Comparison of ENCODE assay signal across 8 cellular contexts in the genomic region with DNA sequence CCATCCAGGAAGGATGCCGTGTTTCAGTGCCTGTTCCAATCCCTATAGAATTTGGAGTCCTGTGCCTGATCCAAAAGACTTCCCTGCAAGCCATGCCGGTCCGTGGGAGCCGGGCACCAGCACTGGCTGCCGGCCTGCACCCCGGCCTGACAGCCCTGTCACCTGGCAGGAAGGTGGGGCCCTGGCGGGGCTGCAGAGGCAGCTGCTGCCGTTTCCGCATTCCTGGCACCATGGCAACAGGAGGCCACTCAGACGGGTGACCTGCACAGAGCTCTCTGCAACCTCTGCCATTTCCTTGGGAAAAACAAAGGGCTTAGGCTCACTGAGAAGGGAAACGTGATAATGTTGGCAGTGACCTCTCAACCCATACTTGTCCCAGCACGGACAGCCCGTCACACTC.
DNase-seq lines count a peak whose midpoint lies in the region; ATAC-seq and TF ChIP-seq lines count a peak whose summit lies in the region.

No MANE protein-coding gene starts in this region.

- H3K36me3 ChIP-seq in Karpas-422 (ENCODE audit: insufficient read depth, low read length) = no peaks in the 10 kb centered on the region
- H3K36me3 ChIP-seq in left lung = no peaks in the 10 kb centered on the region
- H3K36me3 ChIP-seq in SK-N-SH (replicated peaks in 1 of 2; ENCODE audit: control insufficient read depth in 1 of 2, insufficient read depth in 2 of 2, low read length in 1 of 2) = no peaks in the 10 kb centered on the region

- H3K27me3 ChIP-seq in Karpas-422 (ENCODE audit: low read length) = no peaks in the 10 kb centered on the region
- no peaks in the 10 kb centered on the region for H3K27me3 ChIP-seq in left lung
- no peaks in the 10 kb centered on the region for H3K27me3 ChIP-seq in SK-N-SH (ENCODE audit: insufficient read depth)

- WGBS in SK-N-SH (ENCODE audit: low lambda C conversion rate) = 54% methylated on average over 9 of the region's 13 CpGs

- POLR2A ChIA-PET in activated CD8-positive, alpha-beta T cell treated with anti-CD3 and anti-CD28 coated beads, Interleukin-2, amount 10 ng/mL, durations not matched to agents 7 days and 5 days (lab: Charles Lee) = no interaction called here
- POLR2A ChIA-PET in SK-N-SH (lab: Yijun Ruan, JAX) = no interaction called here

- no peak overlapping the region for H3K4me3 Mint-ChIP-seq in activated CD8-positive, alpha-beta T cell treated with anti-CD3 and anti-CD28 coated beads, Interleukin-2, amount 10 ng/mL, durations not matched to agents 7 days and 5 days

- ATAC-seq in activated CD8-positive, alpha-beta T cell treated with anti-CD3 and anti-CD28 coated beads, Interleukin-2, amount 10 ng/mL, durations not matched to agents 7 days and 5 days = peak; percentile 69
- ATAC-seq in left lung (peak; percentile 94), HG03439 (IDR thresholded peaks at IDR 0.05; ENCODE audit: unreplicated experiment) (no peak), HG02884 (IDR thresholded peaks at IDR 0.05; ENCODE audit: unreplicated experiment) (no peak)

- H3F3A ChIP-seq in SK-N-SH (replicated peaks; ENCODE audit: insufficient read depth) = no peaks in the 10 kb centered on the region

- CTCF ChIA-PET in activated CD8-positive, alpha-beta T cell treated with anti-CD3 and anti-CD28 coated beads, Interleukin-2, amount 10 ng/mL, durations not matched to agents 7 days and 5 days (lab: Charles Lee) = no interaction called here
- CTCF ChIA-PET in SK-N-SH (lab: Yijun Ruan, JAX) = interaction anchor here (0.6 to 5.1 kb wide), 3 partner anchors 9 to 142 kb away, joined by 3 to 34 read pairs (median 4); no protein-coding TSS in a partner anchor

- H3K36me3 Mint-ChIP-seq in activated CD8-positive, alpha-beta T cell treated with anti-CD3 and anti-CD28 coated beads, Interleukin-2, amount 10 ng/mL, durations not matched to agents 7 days and 5 days (ENCODE audit: low read depth) = no peaks in the 10 kb centered on the region

- TF ChIP-seq RAD21 in SK-N-SH (IDR thresholded peaks at IDR 0.05; ENCODE audit: low read length) = no peak

- H3K4me2 ChIP-seq in Karpas-422 (ENCODE audit: low read depth, low read length, poor library complexity, severe bottlenecking) = peak overlapping the region; percentile 69
- no peak overlapping the region for H3K4me2 ChIP-seq in SK-N-SH

- no peak overlapping the region for H3K27ac ChIP-seq in Karpas-422 (ENCODE audit: low read length)
- H3K27ac ChIP-seq in left lung = peak overlapping the region; percentile 76 to 85
- no peak overlapping the region for H3K27ac ChIP-seq in SK-N-SH (ENCODE audit: low read depth in 2 of 2, low read length in 1 of 2)

- H3K4me1 ChIP-seq in Karpas-422 (ENCODE audit: low read length) (peaks cover 29% of the 10 kb centered on the region), left lung (peaks cover 3 to 13% of the 10 kb centered on the region in 2 donors), SK-N-SH (ENCODE audit: control insufficient read depth in 1 of 2, insufficient read depth in 2 of 2, low read depth in 1 of 2, low read length in 1 of 2) (peaks cover 0 to 15% of the 10 kb centered on the region in 2 experiments; a peak in 1 of 4 replicates)

- H3K4me1 Mint-ChIP-seq in activated CD8-positive, alpha-beta T cell treated with anti-CD3 and anti-CD28 coated beads, Interleukin-2, amount 10 ng/mL, durations not matched to agents 7 days and 5 days (ENCODE audit: low read depth) = peaks cover 6% of the 10 kb centered on the region

- H3K9me3 ChIP-seq in Karpas-422 (ENCODE audit: low read length) (no peaks in the 10 kb centered on the region), left lung (no peaks in the 10 kb centered on the region), SK-N-SH (no peaks in the 10 kb centered on the region)

- H2AFZ ChIP-seq in Karpas-422 (ENCODE audit: low read length) = peak overlapping the region; percentile 94
- no peak overlapping the region for H2AFZ ChIP-seq in SK-N-SH (ENCODE audit: low read depth)

- H4K20me1 ChIP-seq in Karpas-422 (ENCODE audit: insufficient read depth, low read depth, low read length) (no peaks in the 10 kb centered on the region; the same call in 1 of the 2 replicates), SK-N-SH (ENCODE audit: insufficient read depth) (no peaks in the 10 kb centered on the region)

- intact Hi-C loops in left lung (cut with DNase I) = no loop called here

- peaks cover 6% of the 10 kb centered on the region for H3K27me3 Mint-ChIP-seq in activated CD8-positive, alpha-beta T cell treated with anti-CD3 and anti-CD28 coated beads, Interleukin-2, amount 10 ng/mL, durations not matched to agents 7 days and 5 days (ENCODE audit: low read depth)

- H3K79me2 ChIP-seq in Karpas-422 (ENCODE audit: low read length) = no peaks in the 10 kb centered on the region
- no peaks in the 10 kb centered on the region for H3K79me2 ChIP-seq in SK-N-SH (ENCODE audit: insufficient read depth)

- TF ChIP-seq EP300 in SK-N-SH (IDR thresholded peaks at IDR 0.05; ENCODE audit: borderline replicate concordance in 1 of 2, low read depth in 1 of 2, low read length in 1 of 2) = no peak

- DNase-seq in COLO668 (lab: John Stamatoyannopoulos, UW; ENCODE audit: unreplicated experiment) = peak; percentile 98
- DNase-seq in Karpas-422 = peak; percentile 86
- DNase-seq in activated CD8-positive, alpha-beta T cell treated with anti-CD3 and anti-CD28 coated beads, Interleukin-2, amount 10 ng/mL, durations not matched to agents 7 days and 5 days = peak; percentile 44
- DNase-seq in left lung = peak; percentile 89 to 95
- DNase-seq in SK-N-SH = no peak
- no peak for DNase-seq in NCI-H82 (lab: John Stamatoyannopoulos, UW)

- no peak overlapping the region for H3K27ac Mint-ChIP-seq in activated CD8-positive, alpha-beta T cell treated with anti-CD3 and anti-CD28 coated beads, Interleukin-2, amount 10 ng/mL, durations not matched to agents 7 days and 5 days

- H3K9me2 ChIP-seq in Karpas-422 (replicated peaks; ENCODE audit: insufficient read depth, low read length) = no peaks in the 10 kb centered on the region
- no peaks in the 10 kb centered on the region for H3K9me2 ChIP-seq in SK-N-SH

- TF ChIP-seq CTCF in left lung (IDR thresholded peaks at IDR 0.05) (no peak), SK-N-SH (IDR thresholded peaks at IDR 0.05) (no peak)

- H3K9me3 Mint-ChIP-seq in activated CD8-positive, alpha-beta T cell treated with anti-CD3 and anti-CD28 coated beads, Interleukin-2, amount 10 ng/mL, durations not matched to agents 7 days and 5 days (ENCODE audit: insufficient read depth) = no peaks in the 10 kb centered on the region

- H3K9ac ChIP-seq in Karpas-422 (ENCODE audit: low read length) (peak overlapping the region; percentile 31), SK-N-SH (no peak overlapping the region)

- peak overlapping the region; percentile 53 for H3K4me3 ChIP-seq in Karpas-422 (ENCODE audit: low read length)
- no peak overlapping the region for H3K4me3 ChIP-seq in left lung
- H3K4me3 ChIP-seq in SK-N-SH (ENCODE audit: low read depth in 2 of 2, low read length in 1 of 2) = no peak overlapping the region

TF ChIP-seq in SK-N-SH, 30 proteins besides CTCF, POLR2A, EP300 and RAD21:
- TF ChIP-seq FOXJ3 (CRISPR knock-in tag; IDR thresholded peaks at IDR 0.05) (no peak), ZBTB33 (IDR thresholded peaks at IDR 0.05; ENCODE audit: borderline replicate concordance, low read depth) (no peak), YY1 (IDR thresholded peaks at IDR 0.05; ENCODE audit: low read depth) (no peak), FOSL2 (IDR thresholded peaks at IDR 0.05; ENCODE audit: borderline replicate concordance, low read depth) (no peak)
- TF ChIP-seq, protein P1, sequence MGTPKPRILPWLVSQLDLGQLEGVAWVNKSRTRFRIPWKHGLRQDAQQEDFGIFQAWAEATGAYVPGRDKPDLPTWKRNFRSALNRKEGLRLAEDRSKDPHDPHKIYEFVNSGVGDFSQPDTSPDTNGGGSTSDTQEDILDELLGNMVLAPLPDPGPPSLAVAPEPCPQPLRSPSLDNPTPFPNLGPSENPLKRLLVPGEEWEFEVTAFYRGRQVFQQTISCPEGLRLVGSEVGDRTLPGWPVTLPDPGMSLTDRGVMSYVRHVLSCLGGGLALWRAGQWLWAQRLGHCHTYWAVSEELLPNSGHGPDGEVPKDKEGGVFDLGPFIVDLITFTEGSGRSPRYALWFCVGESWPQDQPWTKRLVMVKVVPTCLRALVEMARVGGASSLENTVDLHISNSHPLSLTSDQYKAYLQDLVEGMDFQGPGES (IDR thresholded peaks at IDR 0.05; ENCODE audit: low read depth, low read length) = no peak
- TF ChIP-seq, protein P2, sequence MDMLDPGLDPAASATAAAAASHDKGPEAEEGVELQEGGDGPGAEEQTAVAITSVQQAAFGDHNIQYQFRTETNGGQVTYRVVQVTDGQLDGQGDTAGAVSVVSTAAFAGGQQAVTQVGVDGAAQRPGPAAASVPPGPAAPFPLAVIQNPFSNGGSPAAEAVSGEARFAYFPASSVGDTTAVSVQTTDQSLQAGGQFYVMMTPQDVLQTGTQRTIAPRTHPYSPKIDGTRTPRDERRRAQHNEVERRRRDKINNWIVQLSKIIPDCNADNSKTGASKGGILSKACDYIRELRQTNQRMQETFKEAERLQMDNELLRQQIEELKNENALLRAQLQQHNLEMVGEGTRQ (IDR thresholded peaks at IDR 0.05; ENCODE audit: borderline replicate concordance, low read depth, low read length) = no peak
TF ChIP-seq in SK-N-SH: peak in this region for 0.

Comparison
In these comparisons a context has a peak if more than half of its experiments do, and no peak if none do; other contexts are left out.
1. DNase-seq: peak in COLO668 (single experiment), Karpas-422 (single experiment), activated CD8-positive, alpha-beta T cell treated with anti-CD3 and anti-CD28 coated beads, Interleukin-2, amount 10 ng/mL, durations not matched to agents 7 days and 5 days (single experiment) and left lung (2 of 2); none in SK-N-SH (single experiment) and NCI-H82 (single experiment).
2. H3K27ac ChIP-seq: peak in left lung (2 of 2); none in Karpas-422 (single experiment) and SK-N-SH (0 of 2).
3. ATAC-seq: peak in activated CD8-positive, alpha-beta T cell treated with anti-CD3 and anti-CD28 coated beads, Interleukin-2, amount 10 ng/mL, durations not matched to agents 7 days and 5 days (single experiment) and left lung (single experiment); none in HG03439 (single experiment) and HG02884 (single experiment).